ENCODE assay signal across 9 cellular contexts in genomic region chr1:110548381-110548780, GRCh38. TPM values are rescaled to one million over a fixed set of nuclear protein-coding genes. Genes with fewer than 3 reads are reported as not detected.
DNase-seq lines count a peak whose midpoint lies in the region; ATAC-seq and TF ChIP-seq lines count a peak whose summit lies in the region.
"Had no signal": no experiment of that assay in that cellular context is flagged by ENCODE, and none has a peak within 500 bp of the region (broad histone marks: within the 10 kb centered on the region; RNA-seq: fewer than 3 reads in every experiment).

No MANE protein-coding gene starts in this region.

- ATAC-seq in left ventricle myocardium superior: no peak
- ATAC-seq in upper lobe of right lung: peak; percentile 54
- no peak for ATAC-seq in natural killer cell treated with Interleukin-12 subunit alpha and Interleukin-12 subunit beta and Interleukin-15 and Interleukin-18, amount 100 ng/mL, for 72 hours
- ATAC-seq in activated CD8-positive, alpha-beta memory T cell treated with anti-CD3 and anti-CD28 coated beads, Interleukin-2, amount 10 ng/mL, durations not matched to agents 7 days and 5 days: no peak

- H3K27ac ChIP-seq in left ventricle myocardium inferior (replicated peaks) (no peak overlapping the region), upper lobe of right lung (no peak overlapping the region)
- H3K27ac ChIP-seq: SJSA1 had no signal

- H3K4me1 Mint-ChIP-seq in natural killer cell treated with Interleukin-12 subunit alpha and Interleukin-12 subunit beta and Interleukin-15 and Interleukin-18, amount 100 ng/mL, for 72 hours (ENCODE audit: low read depth in 2 of 2): no peaks in the 10 kb centered on the region
- no peaks in the 10 kb centered on the region for H3K4me1 Mint-ChIP-seq in activated CD8-positive, alpha-beta memory T cell treated with anti-CD3 and anti-CD28 coated beads, Interleukin-2, amount 10 ng/mL, durations not matched to agents 7 days and 5 days

- H3K9me3 Mint-ChIP-seq in natural killer cell treated with Interleukin-12 subunit alpha and Interleukin-12 subunit beta and Interleukin-15 and Interleukin-18, amount 100 ng/mL, for 72 hours: no peaks in the 10 kb centered on the region
- H3K9me3 Mint-ChIP-seq in activated CD8-positive, alpha-beta memory T cell treated with anti-CD3 and anti-CD28 coated beads, Interleukin-2, amount 10 ng/mL, durations not matched to agents 7 days and 5 days (ENCODE audit: low read depth): no peaks in the 10 kb centered on the region

- H3K9me3 ChIP-seq in left ventricle myocardium inferior (replicated peaks) (no peaks in the 10 kb centered on the region), upper lobe of right lung (no peaks in the 10 kb centered on the region)
- H3K9me3 ChIP-seq: SJSA1 had no signal

- H3K27ac Mint-ChIP-seq in natural killer cell treated with Interleukin-12 subunit alpha and Interleukin-12 subunit beta and Interleukin-15 and Interleukin-18, amount 100 ng/mL, for 72 hours: no peak overlapping the region
- H3K27ac Mint-ChIP-seq in activated CD8-positive, alpha-beta memory T cell treated with anti-CD3 and anti-CD28 coated beads, Interleukin-2, amount 10 ng/mL, durations not matched to agents 7 days and 5 days: no peak overlapping the region

- peaks cover 33 to 38% of the 10 kb centered on the region in 2 donors for H3K27me3 Mint-ChIP-seq in natural killer cell treated with Interleukin-12 subunit alpha and Interleukin-12 subunit beta and Interleukin-15 and Interleukin-18, amount 100 ng/mL, for 72 hours
- H3K27me3 Mint-ChIP-seq in activated CD8-positive, alpha-beta memory T cell treated with anti-CD3 and anti-CD28 coated beads, Interleukin-2, amount 10 ng/mL, durations not matched to agents 7 days and 5 days: peaks cover 29% of the 10 kb centered on the region

- CTCF ChIA-PET in activated CD8-positive, alpha-beta memory T cell treated with anti-CD3 and anti-CD28 coated beads, Interleukin-2, amount 10 ng/mL, durations not matched to agents 7 days and 5 days (lab: Charles Lee): interaction anchor here (1.1 kb wide), 1 partner anchor 23 kb away, joined by 3 read pairs; no protein-coding TSS in a partner anchor

- no peak overlapping the region for H3K4me3 Mint-ChIP-seq in natural killer cell treated with Interleukin-12 subunit alpha and Interleukin-12 subunit beta and Interleukin-15 and Interleukin-18, amount 100 ng/mL, for 72 hours
- H3K4me3 Mint-ChIP-seq in activated CD8-positive, alpha-beta memory T cell treated with anti-CD3 and anti-CD28 coated beads, Interleukin-2, amount 10 ng/mL, durations not matched to agents 7 days and 5 days: no peak overlapping the region

- H3K36me3 ChIP-seq in left ventricle myocardium inferior (no peaks in the 10 kb centered on the region), upper lobe of right lung (no peaks in the 10 kb centered on the region)
- H3K36me3 ChIP-seq: SJSA1 had no signal

- no peaks in the 10 kb centered on the region for H3K36me3 Mint-ChIP-seq in natural killer cell treated with Interleukin-12 subunit alpha and Interleukin-12 subunit beta and Interleukin-15 and Interleukin-18, amount 100 ng/mL, for 72 hours
- no peaks in the 10 kb centered on the region for H3K36me3 Mint-ChIP-seq in activated CD8-positive, alpha-beta memory T cell treated with anti-CD3 and anti-CD28 coated beads, Interleukin-2, amount 10 ng/mL, durations not matched to agents 7 days and 5 days

- H3K4me3 ChIP-seq in left ventricle myocardium inferior: no peak overlapping the region
- no peak overlapping the region for H3K4me3 ChIP-seq in fibroblast of mammary gland (ENCODE audit: control insufficient read depth, low read depth, low read length)
- H3K4me3 ChIP-seq in upper lobe of right lung: no peak overlapping the region
- H3K4me3 ChIP-seq: SJSA1 had no signal

- H3K4me1 ChIP-seq in left ventricle myocardium inferior: no peaks in the 10 kb centered on the region
- no peaks in the 10 kb centered on the region for H3K4me1 ChIP-seq in upper lobe of right lung
- H3K4me1 ChIP-seq: SJSA1 had no signal

- peak; percentile 59 for TF ChIP-seq CTCF in left ventricle myocardium inferior (IDR thresholded peaks at IDR 0.05; ENCODE audit: borderline replicate concordance)
- TF ChIP-seq CTCF in fibroblast of mammary gland (conservative IDR thresholded peaks at IDR 0.05; ENCODE audit: control insufficient read depth, insufficient read depth, low read depth, low read length): peak; percentile 40
- peak; percentile 40 for TF ChIP-seq CTCF in upper lobe of right lung (IDR thresholded peaks at IDR 0.05)

- H3K27me3 ChIP-seq in left ventricle myocardium inferior (ENCODE audit: low read depth): peaks cover 61% of the 10 kb centered on the region
- no peaks in the 10 kb centered on the region for H3K27me3 ChIP-seq in upper lobe of right lung

- DNase-seq in left ventricle myocardium inferior (no peak), left ventricle myocardium superior (no peak), NCI-H69 (lab: John Stamatoyannopoulos, UW) (peak; percentile 69), fibroblast of mammary gland (ENCODE audit: low read depth) (no peak), upper lobe of right lung (no peak)
- no peak for DNase-seq in activated CD4-positive, CD25-positive, alpha-beta regulatory T cell (lab: John Stamatoyannopoulos, UW)
- DNase-seq in natural killer cell treated with Interleukin-12 subunit alpha and Interleukin-12 subunit beta and Interleukin-15 and Interleukin-18, amount 100 ng/mL, for 72 hours (ENCODE audit: low spot score): no peak
- DNase-seq in activated CD8-positive, alpha-beta memory T cell treated with anti-CD3 and anti-CD28 coated beads, Interleukin-2, amount 10 ng/mL, durations not matched to agents 7 days and 5 days: no peak

- intact Hi-C loops in left ventricle myocardium inferior (cut with micrococcal nuclease): no loop called here
- intact Hi-C loops in left ventricle myocardium superior (cut with micrococcal nuclease): no loop called here
- intact Hi-C loops in upper lobe of right lung (cut with DNase I): no loop called here

RNA-seq across cellular contexts. Expression of gene KCNA10, which starts 29.4 kb away (rescaled TPM):
- total RNA-seq in left ventricle myocardium inferior (not detected), left ventricle myocardium superior (not detected), upper lobe of right lung (not detected)
- total RNA-seq in natural killer cell treated with Interleukin-12 subunit alpha and Interleukin-12 subunit beta and Interleukin-15 and Interleukin-18, amount 100 ng/mL, for 72 hours: not detected
- not detected for total RNA-seq in activated CD8-positive, alpha-beta memory T cell treated with anti-CD3 and anti-CD28 coated beads, Interleukin-2, amount 10 ng/mL, durations not matched to agents 7 days and 5 days
- total RNA-seq: SJSA1 had no signal

RNA-seq across cellular contexts. Expression of gene KCNA2, which starts 57.8 kb away (rescaled TPM):
- 0.71 TPM for total RNA-seq in left ventricle myocardium inferior
- 0.64 TPM for total RNA-seq in left ventricle myocardium superior
- 0.64 TPM for total RNA-seq in upper lobe of right lung
- under 1 TPM; 0.62 to 0.92 TPM for total RNA-seq in natural killer cell treated with Interleukin-12 subunit alpha and Interleukin-12 subunit beta and Interleukin-15 and Interleukin-18, amount 100 ng/mL, for 72 hours
- total RNA-seq in activated CD8-positive, alpha-beta memory T cell treated with anti-CD3 and anti-CD28 coated beads, Interleukin-2, amount 10 ng/mL, durations not matched to agents 7 days and 5 days: 1 to 10 TPM; 2.4 to 3.7 TPM
- total RNA-seq: SJSA1 had no signal
